7 cellular contexts compared by ENCODE assay signal in genomic region chr1:26280333-26281042, GRCh38. TPM values are rescaled to one million over a fixed set of nuclear protein-coding genes. Genes with fewer than 3 reads are reported as not detected.
DNase-seq lines count a peak whose midpoint lies in the region; ATAC-seq, FAIRE-seq and TF ChIP-seq lines count a peak whose summit lies in the region.

No MANE protein-coding gene starts in this region.

- H3K9me1 ChIP-seq in K562 (ENCODE audit: control insufficient read depth, insufficient read depth, low read length), result peaks cover 5% of the 10 kb centered on the region

- peaks cover 74% of the 10 kb centered on the region for H3K36me3 ChIP-seq in K562 (ENCODE audit: control insufficient read depth, insufficient read depth, low read length)
- H3K36me3 ChIP-seq in thymus (ENCODE audit: control insufficient read depth, insufficient read depth), result peaks cover 41% of the 10 kb centered on the region

- ATAC-seq in K562, result peak; percentile 1
- no peak for ATAC-seq in left colon

- H2AFZ ChIP-seq in K562 (ENCODE audit: low read depth, low read length), result peak overlapping the region; percentile 71; the same call in 1 of the 2 replicates

- no peak; the same call in 1 of the 2 replicates for TF ChIP-seq EP300 in K562 (IDR thresholded peaks at IDR 0.05; ENCODE audit: low read length)

- CTCF ChIA-PET in K562 (lab: Yijun Ruan, JAX; ENCODE audit: low intra/inter-chr PET ratio), result interaction anchor here (0.8 to 1.5 kb wide), 2 partner anchors 8 to 83 kb away, joined by 3 read pairs; no protein-coding TSS in a partner anchor

- H3K79me2 ChIP-seq in K562 (ENCODE audit: control insufficient read depth, insufficient read depth, low read length), result peaks cover 24% of the 10 kb centered on the region; the same call in 2 of the 3 replicates

- TF ChIP-seq POLR2A in K562 (conservative IDR thresholded peaks at IDR 0.05), result no peak; the same call in 1 of the 2 replicates

- H3K9ac ChIP-seq in K562 (ENCODE audit: insufficient read depth in 1 of 2, low read depth in 2 of 2, low read length in 2 of 2), result peak overlapping the region; percentile 62 to 92

- H3K27me3 ChIP-seq in K562 (ENCODE audit: control insufficient read depth in 2 of 2, insufficient read depth in 2 of 2, low read length in 2 of 2) (no peaks in the 10 kb centered on the region), thymus (ENCODE audit: control insufficient read depth, insufficient read depth) (no peaks in the 10 kb centered on the region)

- intact Hi-C loops in K562 (cut with micrococcal nuclease), result no loop called here
- intact Hi-C loops in left colon (cut with DNase I, micrococcal nuclease), result no loop called here

- H3K9me3 ChIP-seq in K562 (replicated peaks; ENCODE audit: control insufficient read depth, insufficient read depth, low read depth, low read length), result no peaks in the 10 kb centered on the region
- no peaks in the 10 kb centered on the region for H3K9me3 ChIP-seq in thymus (ENCODE audit: control insufficient read depth)

- in situ Hi-C loops in GM13977 (cut with MboI; ENCODE audit: low pct_unique_long_range_greater_than_20kb, low sequenced_read_pairs, unreplicated experiment) (no loop called here), K562 (cut with MboI) (no loop called here)

- WGBS in K562 (ENCODE audit: insufficient coverage, low coverage, missing lambda C conversion rate), result 57% methylated on average over 8 of the region's 20 CpGs
- 37% methylated on average over 20 of the region's 20 CpGs for WGBS in thymus

- peak; percentile 32 for FAIRE-seq in K562 (lab: Jason Lieb, UNC)

- POLR2A ChIA-PET in K562 (lab: Yijun Ruan, JAX), result interaction anchor here (0.6 to 1.6 kb wide), 12 partner anchors 8 to 412 kb away, joined by 3 to 6 read pairs (median 3); no protein-coding TSS in a partner anchor

- no peak for TF ChIP-seq CTCF in GM13977 (IDR thresholded peaks at IDR 0.05; ENCODE audit: extremely low read depth, insufficient read depth, missing control alignments)
- no peak for TF ChIP-seq CTCF in K562 (IDR thresholded peaks at IDR 0.05 in 2 of 3, conservative IDR thresholded peaks at IDR 0.05 in 1 of 3; ENCODE audit: insufficient read depth in 2 of 3, low read depth in 1 of 3, low read length in 3 of 3)

- DNase-seq in GM13977 (ENCODE audit: low spot score), result peak; percentile 62
- DNase-seq in NCI-H69 (lab: John Stamatoyannopoulos, UW), result peak; percentile 30
- DNase-seq in K562 (ENCODE audit: extremely low read depth in 1 of 4, low spot score in 3 of 4), result peak; percentile 74 to 87 (median 82)
- peak; percentile 61 to 66 for DNase-seq in left colon
- no peak for DNase-seq in NCI-H774 (lab: John Stamatoyannopoulos, UW)
- DNase-seq in NCI-H446 treated with DMSO at 0.1 percent for 48 hours (lab: John Stamatoyannopoulos, UW), result no peak

- 0 out of 2 replicates have a peak, but pooled peaks cover 4% of the 10 kb centered on the region for H4K20me1 ChIP-seq in K562 (replicated peaks; ENCODE audit: control insufficient read depth, insufficient read depth, low read length)

- no peak for TF ChIP-seq RAD21 in K562 (CRISPR knock-in tag; conservative IDR thresholded peaks at IDR 0.05 in 1 of 2, IDR thresholded peaks at IDR 0.05 in 1 of 2)

- peak overlapping the region; percentile 81 for H3K27ac ChIP-seq in K562 (ENCODE audit: extremely low read depth, low read depth, low read length)
- peak overlapping the region; percentile 95 for H3K27ac ChIP-seq in thymus (ENCODE audit: low read depth)

- H3K4me3 ChIP-seq in K562 (peak overlapping the region; percentile 47), thymus (ENCODE audit: low read length) (peak overlapping the region; percentile 87)

- H3K4me2 ChIP-seq in K562 (ENCODE audit: insufficient read depth, low read length), result peak overlapping the region; percentile 85

- BruUV-seq in K562 (replicated peaks; lab: Mats Ljungman, UMichigan), result no TSS peak

- peaks cover 83 to 85% of the 10 kb centered on the region in 2 experiments for H3K4me1 ChIP-seq in K562 (replicated peaks in 1 of 2; ENCODE audit: control insufficient read depth in 2 of 2, insufficient read depth in 2 of 2, low read length in 2 of 2)
- H3K4me1 ChIP-seq in thymus (ENCODE audit: control insufficient read depth, insufficient read depth, low read length), result peaks cover 48% of the 10 kb centered on the region

RNA-seq across cellular contexts. Expression of gene SH3BGRL3, which starts 0.6 kb away (rescaled TPM):
- 38.1 and 86.2 TPM in 2 replicates for total RNA-seq in K562 (2011; cell fraction: chromatin; rRNA removed; ENCODE audit: low replicate concordance)
- total RNA-seq in K562 (2011; cell fraction: nucleolus; rRNA removed), result 46.2 and 57.2 TPM in 2 replicates
- 65.8 and 101 TPM in 2 replicates for total RNA-seq in K562 (2011; cell fraction: nucleoplasm; rRNA removed)
- total RNA-seq in K562 (2014; rRNA removed), result 32.9 and 60.5 TPM in 2 replicates
- total RNA-seq in K562 (2014; rRNA removed; fragmentation: Illumina TruSeq; extraction: Trizol), result 29.8 and 30.3 TPM in 2 replicates
- 54.2 and 55.0 TPM in 2 replicates for total RNA-seq in K562 (2015; rRNA removed; fragmentation: Illumina TruSeq; extraction: Trizol)
- total RNA-seq in K562 (2021), result 96.2 and 110 TPM in 2 replicates
- 50.3 and 83.3 TPM in 2 replicates for polyA plus RNA-seq in K562 (2011; rRNA removed)
- 116 and 139 TPM in 2 replicates for polyA plus RNA-seq in K562 (2011; cell fraction: cytosol; rRNA removed)
- polyA plus RNA-seq in K562 (2011; cell fraction: nucleus; rRNA removed), result 74.3 and 96.2 TPM in 2 replicates
- polyA plus RNA-seq in K562 (2012), result 175 and 179 TPM in 2 replicates
- polyA plus RNA-seq in K562 (2014; fragmentation: Illumina TruSeq; extraction: Trizol), result 140 and 152 TPM in 2 replicates
- polyA plus RNA-seq in K562 (2014; fragmentation: Nextera tagmentation; extraction: Ambion mirVana), result 100 to 1,000 TPM; 106 to 137 TPM
- 31.1 and 33.8 TPM in 2 replicates for polyA plus RNA-seq in K562 (2014; rRNA removed)
- 79.6 and 89.0 TPM in 2 replicates for polyA minus RNA-seq in K562 (2011; rRNA and poly(A)+ RNA removed)
- 86.5 and 93.9 TPM in 2 replicates for polyA minus RNA-seq in K562 (2011; cell fraction: cytosol; rRNA and poly(A)+ RNA removed)
- polyA minus RNA-seq in K562 (2011; cell fraction: nucleus; rRNA and poly(A)+ RNA removed), result 34.3 and 44.0 TPM in 2 replicates
- 100 to 1,000 TPM; 401 to 409 TPM for total RNA-seq in left colon
- polyA plus RNA-seq in thymus, result 261 TPM

RNA-seq across cellular contexts. Expression of gene UBXN11, which starts 25.9 kb away (rescaled TPM):
- 26.5 and 67.3 TPM in 2 replicates for total RNA-seq in K562 (2011; cell fraction: chromatin; rRNA removed; ENCODE audit: low replicate concordance)
- total RNA-seq in K562 (2011; cell fraction: nucleolus; rRNA removed), result 42.6 and 44.4 TPM in 2 replicates
- 37.0 and 39.5 TPM in 2 replicates for total RNA-seq in K562 (2011; cell fraction: nucleoplasm; rRNA removed)
- total RNA-seq in K562 (2014; rRNA removed) (11.3 and 11.5 TPM in 2 replicates), K562 (2014; rRNA removed; fragmentation: Illumina TruSeq; extraction: Trizol) (2.6 and 4.0 TPM in 2 replicates), K562 (2015; rRNA removed; fragmentation: Illumina TruSeq; extraction: Trizol) (8.1 and 8.2 TPM in 2 replicates), K562 (2021) (20.2 and 24.9 TPM in 2 replicates), left colon (10 to 100 TPM in 1 of 2 donors, 1 to 10 TPM in 1; 10.0 to 13.4 TPM)
- polyA plus RNA-seq in K562 (2011; rRNA removed) (17.5 and 20.9 TPM in 2 replicates), K562 (2014; fragmentation: Illumina TruSeq; extraction: Trizol) (12.3 and 14.7 TPM in 2 replicates), K562 (2014; fragmentation: Nextera tagmentation; extraction: Ambion mirVana) (1 to 10 TPM in 1 of 2 experiments, under 1 TPM in 1; 0.48 to 2.1 TPM), K562 (2014; rRNA removed) (30.6 and 34.3 TPM in 2 replicates), thymus (42.7 TPM)
- polyA plus RNA-seq in K562 (2011; cell fraction: cytosol; rRNA removed), result 20.1 and 26.4 TPM in 2 replicates
- 134 and 188 TPM in 2 replicates for polyA plus RNA-seq in K562 (2011; cell fraction: nucleus; rRNA removed)
- 23.4 and 28.6 TPM in 2 replicates for polyA plus RNA-seq in K562 (2012)
- 9.3 and 10.4 TPM in 2 replicates for polyA minus RNA-seq in K562 (2011; rRNA and poly(A)+ RNA removed)
- 7.9 and 8.8 TPM in 2 replicates for polyA minus RNA-seq in K562 (2011; cell fraction: cytosol; rRNA and poly(A)+ RNA removed)
- polyA minus RNA-seq in K562 (2011; cell fraction: nucleus; rRNA and poly(A)+ RNA removed), result 26.3 and 27.6 TPM in 2 replicates

RNA-seq across cellular contexts. Expression of gene CD52, which starts 37.3 kb away (rescaled TPM):
- total RNA-seq in K562 (2011; cell fraction: chromatin; rRNA removed; ENCODE audit: low replicate concordance), result 26.7 and 65.5 TPM in 2 replicates
- total RNA-seq in K562 (2011; cell fraction: nucleolus; rRNA removed), result 72.0 and 78.5 TPM in 2 replicates
- total RNA-seq in K562 (2011; cell fraction: nucleoplasm; rRNA removed), result 50.2 and 55.9 TPM in 2 replicates
- 34.9 and 43.3 TPM in 2 replicates for total RNA-seq in K562 (2014; rRNA removed)
- total RNA-seq in K562 (2014; rRNA removed; fragmentation: Illumina TruSeq; extraction: Trizol), result 127 TPM in 2 replicates
- total RNA-seq in K562 (2015; rRNA removed; fragmentation: Illumina TruSeq; extraction: Trizol), result 182 and 185 TPM in 2 replicates
- total RNA-seq in K562 (2021), result 70.9 and 90.7 TPM in 2 replicates
- polyA plus RNA-seq in K562 (2011; rRNA removed), result 312 and 418 TPM in 2 replicates
- 457 and 520 TPM in 2 replicates for polyA plus RNA-seq in K562 (2011; cell fraction: cytosol; rRNA removed)
- polyA plus RNA-seq in K562 (2011; cell fraction: nucleus; rRNA removed), result 77.7 and 147 TPM in 2 replicates
- polyA plus RNA-seq in K562 (2012), result 170 and 195 TPM in 2 replicates
- 147 and 173 TPM in 2 replicates for polyA plus RNA-seq in K562 (2014; fragmentation: Illumina TruSeq; extraction: Trizol)
- 100 to 1,000 TPM; 355 to 488 TPM for polyA plus RNA-seq in K562 (2014; fragmentation: Nextera tagmentation; extraction: Ambion mirVana)
- polyA plus RNA-seq in K562 (2014; rRNA removed), result 152 and 198 TPM in 2 replicates
- 56.1 and 74.7 TPM in 2 replicates for polyA minus RNA-seq in K562 (2011; rRNA and poly(A)+ RNA removed)
- 28.1 and 33.6 TPM in 2 replicates for polyA minus RNA-seq in K562 (2011; cell fraction: cytosol; rRNA and poly(A)+ RNA removed)
- polyA minus RNA-seq in K562 (2011; cell fraction: nucleus; rRNA and poly(A)+ RNA removed), result 6.9 and 14.1 TPM in 2 replicates
- total RNA-seq in left colon, result 10 to 100 TPM in 1 of 2 donors, 1 to 10 TPM in 1; 5.7 to 12.9 TPM
- 1,113 TPM for polyA plus RNA-seq in thymus

RNA-seq across cellular contexts. Expression of gene CEP85, which starts 46.5 kb away (rescaled TPM):
- total RNA-seq in K562 (2011; cell fraction: chromatin; rRNA removed; ENCODE audit: low replicate concordance), result 303 and 318 TPM in 2 replicates
- 171 and 180 TPM in 2 replicates for total RNA-seq in K562 (2011; cell fraction: nucleolus; rRNA removed)
- total RNA-seq in K562 (2011; cell fraction: nucleoplasm; rRNA removed), result 221 and 317 TPM in 2 replicates
- 75.9 and 77.9 TPM in 2 replicates for total RNA-seq in K562 (2014; rRNA removed)
- 89.6 and 92.6 TPM in 2 replicates for total RNA-seq in K562 (2014; rRNA removed; fragmentation: Illumina TruSeq; extraction: Trizol)
- total RNA-seq in K562 (2015; rRNA removed; fragmentation: Illumina TruSeq; extraction: Trizol), result 85.3 and 88.7 TPM in 2 replicates
- 80.2 and 84.8 TPM in 2 replicates for total RNA-seq in K562 (2021)
- 140 and 167 TPM in 2 replicates for polyA plus RNA-seq in K562 (2011; rRNA removed)
- polyA plus RNA-seq in K562 (2011; cell fraction: cytosol; rRNA removed), result 105 and 143 TPM in 2 replicates
- 433 and 499 TPM in 2 replicates for polyA plus RNA-seq in K562 (2011; cell fraction: nucleus; rRNA removed)
- 59.3 and 74.9 TPM in 2 replicates for polyA plus RNA-seq in K562 (2012)
- polyA plus RNA-seq in K562 (2014; fragmentation: Illumina TruSeq; extraction: Trizol), result 102 and 107 TPM in 2 replicates
- polyA plus RNA-seq in K562 (2014; fragmentation: Nextera tagmentation; extraction: Ambion mirVana), result 100 to 1,000 TPM in 1 of 2 experiments, 10 to 100 TPM in 1; 42.1 to 107 TPM
- polyA plus RNA-seq in K562 (2014; rRNA removed), result 97.5 and 114 TPM in 2 replicates
- 123 and 147 TPM in 2 replicates for polyA minus RNA-seq in K562 (2011; rRNA and poly(A)+ RNA removed)
- 48.4 and 50.9 TPM in 2 replicates for polyA minus RNA-seq in K562 (2011; cell fraction: cytosol; rRNA and poly(A)+ RNA removed)
- 106 and 172 TPM in 2 replicates for polyA minus RNA-seq in K562 (2011; cell fraction: nucleus; rRNA and poly(A)+ RNA removed)
- 10 to 100 TPM; 11.4 to 16.7 TPM for total RNA-seq in left colon
- 9.7 TPM for polyA plus RNA-seq in thymus

Comparison
In these comparisons a context has a peak if more than half of its experiments do, and no peak if none do; other contexts are left out.
1. DNase-seq: peak in GM13977 (single experiment), NCI-H69 (single experiment), K562 (4 of 4) and left colon (2 of 2); none in NCI-H774 (single experiment) and NCI-H446 treated with DMSO at 0.1 percent for 48 hours (single experiment).